11 cellular contexts compared by ENCODE assay signal in the genomic region with DNA sequence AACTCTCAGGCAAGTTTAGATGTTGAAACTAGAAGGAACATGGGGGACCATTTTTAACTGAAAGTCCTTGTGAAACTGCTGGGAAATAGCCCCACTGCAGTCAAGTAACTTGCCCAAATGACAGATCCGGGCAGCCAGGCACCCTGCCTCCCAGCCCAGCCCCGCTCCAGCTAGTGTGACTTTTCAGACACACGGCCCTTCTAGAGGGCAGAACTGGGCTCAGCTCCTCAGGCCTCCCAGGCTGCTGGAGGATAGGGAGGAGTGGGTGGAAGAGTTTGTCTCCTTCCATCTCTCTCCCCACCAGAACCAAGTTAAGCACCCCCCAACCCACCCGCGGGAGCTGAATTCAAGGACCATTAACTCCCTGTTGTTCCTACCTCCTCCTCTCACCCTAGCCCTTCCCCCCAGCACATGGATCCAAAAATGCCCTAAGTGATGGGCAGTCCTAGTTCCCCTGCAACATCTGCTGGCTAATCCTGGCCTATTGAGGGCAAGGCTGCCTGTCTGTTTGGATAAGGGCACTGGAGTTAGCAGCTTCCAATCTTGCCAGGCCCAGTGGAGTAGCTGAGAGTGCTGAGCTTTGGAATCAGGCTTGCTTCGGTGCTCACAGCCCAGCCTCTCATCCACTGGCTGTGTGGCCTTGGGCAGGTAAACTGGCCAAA. TPM values are rescaled to one million over a fixed set of nuclear protein-coding genes. Genes with fewer than 3 reads are reported as not detected.
DNase-seq lines count a peak whose midpoint lies in the region; ATAC-seq and TF ChIP-seq lines count a peak whose summit lies in the region.
"Had no signal": no experiment of that assay in that cellular context is flagged by ENCODE, and none has a peak within 500 bp of the region (broad histone marks: within the 10 kb centered on the region; RNA-seq: fewer than 3 reads in every experiment).

No MANE protein-coding gene starts in this region.

- H3K9me3 ChIP-seq in BE2C (no peaks in the 10 kb centered on the region), SK-N-MC (ENCODE audit: low read depth, low read length) (no peaks in the 10 kb centered on the region), mesenchymal stem cell (ENCODE audit: control insufficient read depth, low read length) (no peaks in the 10 kb centered on the region)
- H3K9me3 ChIP-seq: vagina had no signal

- H3K4me3 ChIP-seq in BE2C (ENCODE audit: low read depth, low read length), result no peak overlapping the region
- H3K4me3 ChIP-seq in SK-N-MC, result no peak overlapping the region
- no peak overlapping the region for H3K4me3 ChIP-seq in mesenchymal stem cell (ENCODE audit: insufficient read depth in 1 of 2, low read depth in 1 of 2, low read length in 2 of 2)
- H3K4me3 ChIP-seq: vagina had no signal

- H2BK15ac ChIP-seq in mesenchymal stem cell (ENCODE audit: low read depth, poor library complexity, severe bottlenecking), result no peak overlapping the region

- H3K9me3 Mint-ChIP-seq in chondrocyte (ENCODE audit: low read depth), result no peaks in the 10 kb centered on the region
- H3K9me3 Mint-ChIP-seq: activated CD8-positive, alpha-beta T cell treated with anti-CD3 and anti-CD28 coated beads for 36 hours had no signal

- peak overlapping the region; percentile 73 for H2AK5ac ChIP-seq in mesenchymal stem cell (ENCODE audit: low read length, severe bottlenecking)

- no peak overlapping the region for H3K4me3 Mint-ChIP-seq in chondrocyte (ENCODE audit: unreplicated experiment)
- H3K4me3 Mint-ChIP-seq: activated CD8-positive, alpha-beta T cell treated with anti-CD3 and anti-CD28 coated beads for 36 hours had no signal

- H3K36me3 ChIP-seq in BE2C (no peaks in the 10 kb centered on the region), SK-N-MC (ENCODE audit: insufficient read depth, low read length) (no peaks in the 10 kb centered on the region), mesenchymal stem cell (ENCODE audit: control insufficient read depth in 1 of 2, insufficient read depth in 2 of 2, low read depth in 1 of 2, low read length in 2 of 2) (no peaks in the 10 kb centered on the region)
- H3K36me3 ChIP-seq: vagina had no signal

- H3K27me3 ChIP-seq in BE2C (no peaks in the 10 kb centered on the region), mesenchymal stem cell (ENCODE audit: control insufficient read depth in 1 of 2, insufficient read depth in 1 of 2, low read length in 2 of 2) (no peaks in the 10 kb centered on the region)
- H3K27me3 ChIP-seq: vagina had no signal

- H3K79me1 ChIP-seq in mesenchymal stem cell (replicated peaks; ENCODE audit: low read length, poor library complexity, severe bottlenecking), result no peaks in the 10 kb centered on the region

- no peak overlapping the region for H3K4ac ChIP-seq in mesenchymal stem cell (ENCODE audit: low read depth in 1 of 2, low read length in 2 of 2)

- H3K4me2 ChIP-seq in mesenchymal stem cell (ENCODE audit: low read length, poor library complexity, severe bottlenecking), result no peak overlapping the region

- no peak for TF ChIP-seq CTCF in BE2C (IDR thresholded peaks at IDR 0.05; ENCODE audit: low read depth, low read length)
- TF ChIP-seq CTCF in chondrocyte (IDR thresholded peaks at IDR 0.05), result no peak

- H3K4me1 ChIP-seq in BE2C, result peaks cover 57% of the 10 kb centered on the region
- peaks cover 48% of the 10 kb centered on the region for H3K4me1 ChIP-seq in mesenchymal stem cell (ENCODE audit: control insufficient read depth, insufficient read depth, low read depth, low read length)

- H4K8ac ChIP-seq in mesenchymal stem cell (ENCODE audit: low read length), result no peak overlapping the region

- H3K23ac ChIP-seq in mesenchymal stem cell (ENCODE audit: low read length in 2 of 2), result no peak overlapping the region

- H3K27ac ChIP-seq in SK-N-MC (peak overlapping the region; percentile 79), mesenchymal stem cell (ENCODE audit: low read length, poor library complexity, severe bottlenecking) (peak overlapping the region; percentile 8)
- H3K27ac ChIP-seq: vagina had no signal

- peak overlapping the region; percentile 16 to 80 for H3K18ac ChIP-seq in mesenchymal stem cell (ENCODE audit: low read depth in 1 of 2, low read length in 2 of 2)

- no peak overlapping the region for H3K14ac ChIP-seq in mesenchymal stem cell (ENCODE audit: low read length in 2 of 2)

- ATAC-seq in GM19463 (IDR thresholded peaks at IDR 0.05; ENCODE audit: unreplicated experiment), result no peak
- ATAC-seq: activated CD8-positive, alpha-beta T cell treated with anti-CD3 and anti-CD28 coated beads for 36 hours had no signal

- H4K91ac ChIP-seq in mesenchymal stem cell (ENCODE audit: low read length), result no peak overlapping the region

- no peak overlapping the region for H3K9ac ChIP-seq in SK-N-MC (ENCODE audit: insufficient read length)
- H3K9ac ChIP-seq in mesenchymal stem cell (ENCODE audit: low read length), result no peak overlapping the region

- no peaks in the 10 kb centered on the region for H3K27me3 Mint-ChIP-seq in chondrocyte (ENCODE audit: low read depth)
- H3K27me3 Mint-ChIP-seq: activated CD8-positive, alpha-beta T cell treated with anti-CD3 and anti-CD28 coated beads for 36 hours had no signal

- no peak overlapping the region for H2BK12ac ChIP-seq in mesenchymal stem cell (ENCODE audit: low read length in 2 of 2)

- peaks cover 49% of the 10 kb centered on the region for H3K4me1 Mint-ChIP-seq in chondrocyte (ENCODE audit: low read depth)

- WGBS in mesenchymal stem cell, result 58% methylated on average over 4 of the region's 6 CpGs

- no peak overlapping the region for H2BK120ac ChIP-seq in mesenchymal stem cell (ENCODE audit: low read depth, low read length)

- no peaks in the 10 kb centered on the region for H3K36me3 Mint-ChIP-seq in chondrocyte (ENCODE audit: low read depth)

- DNase-seq in BE2C (peak; percentile 63), NCI-H1092 (lab: John Stamatoyannopoulos, UW) (peak; percentile 40), SK-N-MC (ENCODE audit: low read depth, low spot score) (no peak), mesenchymal stem cell (no peak), chondrocyte (ENCODE audit: low spot score) (no peak), NCI-H146 treated with DMSO at 0.1 percent for 48 hours (lab: John Stamatoyannopoulos, UW; ENCODE audit: unreplicated experiment) (no peak), HuH-7 (ENCODE audit: low spot score) (no peak)
- DNase-seq: activated CD8-positive, alpha-beta T cell treated with anti-CD3 and anti-CD28 coated beads for 36 hours; activated effector memory CD4-positive, alpha-beta T cell treated with Interleukin-2 at 50 U/mL for 16 hours had no signal

- no peak overlapping the region for H2BK5ac ChIP-seq in mesenchymal stem cell (ENCODE audit: low read depth, low read length, poor library complexity, severe bottlenecking)

- H2AFZ ChIP-seq in mesenchymal stem cell (ENCODE audit: low read depth, low read length), result no peak overlapping the region

- H3K27ac Mint-ChIP-seq in chondrocyte (ENCODE audit: unreplicated experiment), result no peak overlapping the region
- H3K27ac Mint-ChIP-seq: activated CD8-positive, alpha-beta T cell treated with anti-CD3 and anti-CD28 coated beads for 36 hours had no signal

RNA-seq across cellular contexts. Expression of gene CCDC33, which starts 3.0 kb away (rescaled TPM):
- polyA plus RNA-seq in BE2C (2012; ENCODE audit: insufficient read depth, insufficient read length, low read depth), result 8.9 TPM
- 0.29 TPM for polyA plus RNA-seq in mesenchymal stem cell (2013, experiment 1 of 2)
- polyA plus RNA-seq in mesenchymal stem cell (2013, experiment 2 of 2), result 0.40 TPM
- total RNA-seq in chondrocyte, result not detected in 3 replicates
- total RNA-seq: vagina had no signal

RNA-seq across cellular contexts. Expression of gene STRA6, which starts 36.5 kb away (rescaled TPM):
- polyA plus RNA-seq in BE2C (2012; ENCODE audit: insufficient read depth, insufficient read length, low read depth), result 351 TPM
- polyA plus RNA-seq in mesenchymal stem cell (2013, experiment 1 of 2), result 13.9 TPM
- polyA plus RNA-seq in mesenchymal stem cell (2013, experiment 2 of 2), result 12.6 TPM
- total RNA-seq in chondrocyte, result 4.9 to 12.7 TPM (median 5.4 TPM) in 3 replicates

Comparison
In these comparisons a context has a peak if more than half of its experiments do, and no peak if none do; other contexts are left out.
1. DNase-seq: peak in BE2C (single experiment) and NCI-H1092 (single experiment); none in SK-N-MC (single experiment), mesenchymal stem cell (single experiment), chondrocyte (single experiment), NCI-H146 treated with DMSO at 0.1 percent for 48 hours (single experiment) and HuH-7 (single experiment).